Comparison of ENCODE assay signal across 1 cellular context in genomic region chr12:115455268-115455681, GRCh38.
TF ChIP-seq lines count a peak whose summit lies in the region.

No MANE protein-coding gene starts in this region.

TF ChIP-seq in IMR-90, 13 proteins besides CTCF, POLR2A, EP300 and RAD21 (continued from another document):
- no peak for TF ChIP-seq MXI1 (IDR thresholded peaks at IDR 0.05; ENCODE audit: borderline replicate concordance, low read depth, low read length)
- no peak for TF ChIP-seq RFX5 (IDR thresholded peaks at IDR 0.05; ENCODE audit: low read depth, low read length)
- no peak for TF ChIP-seq RCOR1 (IDR thresholded peaks at IDR 0.05; ENCODE audit: insufficient replicate concordance, low read length)
